In genomic region chr6:39357998-39358686, GRCh38 we compare ENCODE assay signal across 11 cellular contexts. TPM values are rescaled to one million over a fixed set of nuclear protein-coding genes. Genes with fewer than 3 reads are reported as not detected.
DNase-seq lines count a peak whose midpoint lies in the region; FAIRE-seq lines count a peak whose summit lies in the region.
"Had no signal": no experiment of that assay in that cellular context is flagged by ENCODE, and none has a peak within 500 bp of the region (broad histone marks: within the 10 kb centered on the region; RNA-seq: fewer than 3 reads in every experiment).

No MANE protein-coding gene starts in this region.

- H3K14ac ChIP-seq in trophoblast cell (ENCODE audit: low read length): no peak overlapping the region

- H3K27ac ChIP-seq in trophoblast cell (ENCODE audit: low read depth, low read length): no peak overlapping the region
- H3K27ac ChIP-seq: KMS-11, VCaP had no signal

- DNase-seq in DMS153 (lab: John Stamatoyannopoulos, UW): peak; percentile 84
- DNase-seq in NCI-H128 (lab: John Stamatoyannopoulos, UW; ENCODE audit: unreplicated experiment): peak; percentile 47
- peak; percentile 13 for DNase-seq in amniotic epithelial cell (ENCODE audit: low read depth)
- DNase-seq in left kidney (ENCODE audit: low read depth, low spot score): peak; percentile 68
- no peak for DNase-seq in urothelium cell line (ENCODE audit: low spot score)
- DNase-seq in activated T-cell treated with anti-CD3 and anti-CD28 coated beads for 4 hours: no peak
- no peak for DNase-seq in LoVo (ENCODE audit: low spot score)
- no peak for DNase-seq in trophoblast cell
- DNase-seq: midbrain had no signal

- H3K36me3 ChIP-seq in trophoblast cell (ENCODE audit: control insufficient read depth in 1 of 2, insufficient read depth in 2 of 2, low read length in 2 of 2): no peaks in the 10 kb centered on the region

- no peaks in the 10 kb centered on the region for H3K9me3 ChIP-seq in trophoblast cell (ENCODE audit: insufficient read depth, low read depth, low read length)

- H3K4me2 ChIP-seq in trophoblast cell (ENCODE audit: low read length): no peak overlapping the region
- H3K4me2 ChIP-seq: KMS-11 had no signal

- H2BK12ac ChIP-seq in trophoblast cell (ENCODE audit: low read length): no peak overlapping the region

- no peak overlapping the region for H4K8ac ChIP-seq in trophoblast cell (ENCODE audit: low read depth, low read length)

- H3K79me1 ChIP-seq in trophoblast cell (ENCODE audit: low read length): no peaks in the 10 kb centered on the region

- no peaks in the 10 kb centered on the region for H3K79me2 ChIP-seq in trophoblast cell (ENCODE audit: control insufficient read depth, insufficient read depth, low read length, poor library complexity)

- no peaks in the 10 kb centered on the region for H3K27me3 ChIP-seq in trophoblast cell (ENCODE audit: insufficient read depth, low read length)

- H2AFZ ChIP-seq in trophoblast cell (ENCODE audit: insufficient read depth, low read length, poor library complexity): no peak overlapping the region

- no peak overlapping the region for H3K4me3 ChIP-seq in trophoblast cell (ENCODE audit: low read depth, low read length)

- no peak overlapping the region for H4K91ac ChIP-seq in trophoblast cell (ENCODE audit: low read depth, low read length)

- H3K9ac ChIP-seq in trophoblast cell (ENCODE audit: low read length): no peak overlapping the region
- H3K9ac ChIP-seq: KMS-11 had no signal

- no peak overlapping the region for H2BK5ac ChIP-seq in trophoblast cell (ENCODE audit: low read depth, low read length, poor library complexity)

- no peak overlapping the region for H3K23ac ChIP-seq in trophoblast cell (ENCODE audit: low read length)

- WGBS in trophoblast cell (ENCODE audit: extremely low coverage, insufficient coverage, insufficient read length): no CpG with 5 or more reads among the region's 7 CpGs

- no peak overlapping the region for H2AK5ac ChIP-seq in trophoblast cell (ENCODE audit: low read length)

- H4K12ac ChIP-seq in trophoblast cell (ENCODE audit: low read depth, low read length): no peak overlapping the region

- FAIRE-seq in urothelium cell line (lab: Jason Lieb, UNC): no peak

- H3K4me1 ChIP-seq in trophoblast cell (ENCODE audit: control insufficient read depth in 1 of 2, insufficient read depth in 2 of 2, low read length in 2 of 2): no peaks in the 10 kb centered on the region

- H2BK120ac ChIP-seq in trophoblast cell (ENCODE audit: insufficient read depth, low read length, poor library complexity): no peak overlapping the region

- H3K4ac ChIP-seq in trophoblast cell (ENCODE audit: low read depth, low read length): no peak overlapping the region

- no peak overlapping the region for H3K18ac ChIP-seq in trophoblast cell (ENCODE audit: low read length)

RNA-seq across cellular contexts. Expression of gene KCNK16, which starts 35.6 kb away (rescaled TPM):
- polyA plus RNA-seq in trophoblast cell (2013): not detected in 2 replicates

RNA-seq across cellular contexts. Expression of gene KCNK17, which starts 43.9 kb away (rescaled TPM):
- not detected in 2 replicates for polyA plus RNA-seq in trophoblast cell (2013)

Comparison
In these comparisons a context has a peak if more than half of its experiments do, and no peak if none do; other contexts are left out.
1. DNase-seq: peak in DMS153 (single experiment), NCI-H128 (single experiment), amniotic epithelial cell (single experiment) and left kidney (single experiment); none in urothelium cell line (single experiment), activated T-cell treated with anti-CD3 and anti-CD28 coated beads for 4 hours (single experiment), LoVo (single experiment) and trophoblast cell (0 of 2).